In the genomic region with DNA sequence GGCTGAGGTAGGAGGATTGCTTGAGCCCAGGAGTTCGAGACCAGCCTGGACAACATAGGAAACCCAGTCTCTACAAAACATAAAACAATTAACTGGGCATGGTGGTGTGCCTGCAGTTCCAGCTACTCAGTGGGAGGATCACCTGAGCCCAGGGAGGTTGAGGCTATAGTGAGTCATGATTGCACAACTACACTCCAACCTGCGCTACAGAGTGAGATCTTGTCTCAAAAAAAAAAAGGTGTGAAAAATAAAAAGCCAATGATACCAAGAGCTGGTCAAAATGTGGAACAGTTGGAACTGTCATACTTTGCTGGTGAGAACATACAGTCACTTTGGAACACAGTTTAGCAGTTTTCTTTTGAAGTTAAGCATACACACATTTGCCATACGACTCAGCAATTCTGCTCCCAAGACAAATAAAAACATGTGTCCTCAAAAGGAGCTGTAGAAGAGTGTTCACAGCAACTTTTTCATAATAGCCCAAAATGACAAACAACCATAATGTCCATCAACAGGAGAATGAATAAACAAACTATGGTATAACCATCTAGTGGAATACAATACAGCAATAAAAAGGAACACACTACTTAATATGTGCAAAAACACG, we compare ENCODE assay signal across 12 cellular contexts. TPM values are rescaled to one million over a fixed set of nuclear protein-coding genes. Genes with fewer than 3 reads are reported as not detected.
A peak's percentile ranks its signal among the peaks of the same experiment; 100 is the strongest.
DNase-seq lines count a peak whose midpoint lies in the region; ATAC-seq and TF ChIP-seq lines count a peak whose summit lies in the region.
"Had no signal": no experiment of that assay in that cellular context is flagged by ENCODE, and none has a peak within 500 bp of the region (broad histone marks: within the 10 kb centered on the region; RNA-seq: fewer than 3 reads in every experiment).

No MANE protein-coding gene starts in this region.

- no peaks in the 10 kb centered on the region for H3K79me2 ChIP-seq in trophoblast cell (ENCODE audit: control insufficient read depth, insufficient read depth, low read length, poor library complexity)

- H3K4me3 ChIP-seq in endodermal cell (ENCODE audit: low read length) (no peak overlapping the region), trophoblast cell (ENCODE audit: low read depth, low read length) (no peak overlapping the region)

- H3K79me1 ChIP-seq in trophoblast cell (ENCODE audit: low read length): no peaks in the 10 kb centered on the region

- no peak overlapping the region for H3K18ac ChIP-seq in trophoblast cell (ENCODE audit: low read length)

- no peak overlapping the region for H2BK120ac ChIP-seq in trophoblast cell (ENCODE audit: insufficient read depth, low read length, poor library complexity)

- no peak overlapping the region for H4K91ac ChIP-seq in trophoblast cell (ENCODE audit: low read depth, low read length)

- H3K4me1 Mint-ChIP-seq in activated CD4-positive, alpha-beta T cell treated with anti-CD3 and anti-CD28 coated beads for 36 hours: peaks cover 29% of the 10 kb centered on the region
- H3K4me1 Mint-ChIP-seq in activated CD4-positive, alpha-beta memory T cell treated with anti-CD3 and anti-CD28 coated beads for 36 hours (ENCODE audit: low read depth): peaks cover 23% of the 10 kb centered on the region
- H3K4me1 Mint-ChIP-seq in endodermal cell: no peaks in the 10 kb centered on the region

- no peaks in the 10 kb centered on the region for H3K27me3 Mint-ChIP-seq in activated CD4-positive, alpha-beta T cell treated with anti-CD3 and anti-CD28 coated beads for 36 hours
- no peaks in the 10 kb centered on the region for H3K27me3 Mint-ChIP-seq in activated CD4-positive, alpha-beta memory T cell treated with anti-CD3 and anti-CD28 coated beads for 36 hours
- H3K27me3 Mint-ChIP-seq in endodermal cell (ENCODE audit: insufficient read depth): no peaks in the 10 kb centered on the region

- no peaks in the 10 kb centered on the region for H3K9me3 ChIP-seq in endodermal cell (ENCODE audit: control insufficient read depth, low read length)
- peaks cover 2% of the 10 kb centered on the region for H3K9me3 ChIP-seq in trophoblast cell (ENCODE audit: insufficient read depth, low read depth, low read length)

- peak; percentile 96 for ATAC-seq in activated CD4-positive, alpha-beta T cell treated with anti-CD3 and anti-CD28 coated beads for 36 hours
- ATAC-seq in GM18517 (IDR thresholded peaks at IDR 0.05; ENCODE audit: unreplicated experiment) (no peak), GM21367 (IDR thresholded peaks at IDR 0.05; ENCODE audit: unreplicated experiment) (no peak)

- no peaks in the 10 kb centered on the region for H3K27me3 ChIP-seq in endodermal cell (ENCODE audit: control insufficient read depth, insufficient read depth, low read length, poor library complexity, severe bottlenecking)
- H3K27me3 ChIP-seq in trophoblast cell (ENCODE audit: insufficient read depth, low read length): no peaks in the 10 kb centered on the region

- H3K4me1 ChIP-seq in endodermal cell (ENCODE audit: control insufficient read depth, insufficient read depth, low read length): no peaks in the 10 kb centered on the region
- no peaks in the 10 kb centered on the region for H3K4me1 ChIP-seq in trophoblast cell (ENCODE audit: control insufficient read depth in 1 of 2, insufficient read depth in 2 of 2, low read length in 2 of 2)

- H3K14ac ChIP-seq in trophoblast cell (ENCODE audit: low read length): no peak overlapping the region

- H3K36me3 Mint-ChIP-seq in activated CD4-positive, alpha-beta T cell treated with anti-CD3 and anti-CD28 coated beads for 36 hours (ENCODE audit: low read depth): peaks cover 4% of the 10 kb centered on the region
- H3K36me3 Mint-ChIP-seq in activated CD4-positive, alpha-beta memory T cell treated with anti-CD3 and anti-CD28 coated beads for 36 hours: peaks cover 3% of the 10 kb centered on the region
- no peaks in the 10 kb centered on the region for H3K36me3 Mint-ChIP-seq in endodermal cell (ENCODE audit: low read depth)

- H2BK12ac ChIP-seq in trophoblast cell (ENCODE audit: low read length): no peak overlapping the region

- H4K12ac ChIP-seq in trophoblast cell (ENCODE audit: low read depth, low read length): no peak overlapping the region

- CTCF ChIA-PET in activated CD4-positive, alpha-beta T cell treated with anti-CD3 and anti-CD28 coated beads for 36 hours (lab: Charles Lee): interaction anchor here (0.5 to 3.6 kb wide), 10 partner anchors 9 to 125 kb away, joined by 3 to 15 read pairs (median 3); no protein-coding TSS in a partner anchor
- CTCF ChIA-PET in activated CD4-positive, alpha-beta memory T cell treated with anti-CD3 and anti-CD28 coated beads for 36 hours (lab: Charles Lee): interaction anchor here (0.9 to 3.7 kb wide), 6 partner anchors 18 to 123 kb away, joined by 3 to 15 read pairs (median 6); partner anchors contain the start of gene ARMC12

- peak overlapping the region; percentile 84 for H3K27ac Mint-ChIP-seq in activated CD4-positive, alpha-beta T cell treated with anti-CD3 and anti-CD28 coated beads for 36 hours
- H3K27ac Mint-ChIP-seq in activated CD4-positive, alpha-beta memory T cell treated with anti-CD3 and anti-CD28 coated beads for 36 hours: peak overlapping the region; percentile 87
- H3K27ac Mint-ChIP-seq in endodermal cell: no peak overlapping the region

- H3K9ac ChIP-seq in endodermal cell (ENCODE audit: extremely low read depth, low read length, poor library complexity, severe bottlenecking) (no peak overlapping the region), trophoblast cell (ENCODE audit: low read length) (no peak overlapping the region)

- no peak overlapping the region for H2BK5ac ChIP-seq in trophoblast cell (ENCODE audit: low read depth, low read length, poor library complexity)

- no peak overlapping the region for H2AFZ ChIP-seq in trophoblast cell (ENCODE audit: insufficient read depth, low read length, poor library complexity)

- no peak overlapping the region for H4K8ac ChIP-seq in trophoblast cell (ENCODE audit: low read depth, low read length)

- H3K4me2 ChIP-seq in trophoblast cell (ENCODE audit: low read length): no peak overlapping the region

- H3K36me3 ChIP-seq in endodermal cell (ENCODE audit: control insufficient read depth, insufficient read depth, low read length) (no peaks in the 10 kb centered on the region), trophoblast cell (ENCODE audit: control insufficient read depth in 1 of 2, insufficient read depth in 2 of 2, low read length in 2 of 2) (no peaks in the 10 kb centered on the region)

- peak; percentile 75 for DNase-seq in activated CD4-positive, alpha-beta T cell treated with anti-CD3 and anti-CD28 coated beads for 36 hours
- DNase-seq in activated CD4-positive, alpha-beta T cell treated with anti-CD3 and anti-CD28 coated beads for 4 hours: no peak
- DNase-seq in activated CD4-positive, alpha-beta memory T cell treated with anti-CD3 and anti-CD28 coated beads for 36 hours: peak; percentile 76
- DNase-seq in endodermal cell (peak; percentile 11), trophoblast cell (peak; percentile 44 to 68), NCI-H1048 (lab: John Stamatoyannopoulos, UW) (no peak)
- DNase-seq: cerebellar nuclear complex, DMS79, NCI-H146 had no signal

- H3K9me3 Mint-ChIP-seq in activated CD4-positive, alpha-beta T cell treated with anti-CD3 and anti-CD28 coated beads for 36 hours (ENCODE audit: low read depth): peaks cover 3% of the 10 kb centered on the region
- H3K9me3 Mint-ChIP-seq in activated CD4-positive, alpha-beta memory T cell treated with anti-CD3 and anti-CD28 coated beads for 36 hours: peaks cover 3% of the 10 kb centered on the region
- no peaks in the 10 kb centered on the region for H3K9me3 Mint-ChIP-seq in endodermal cell

- 77 to 100% methylated on average over 1 to 3 of the region's 4 CpGs for WGBS in endodermal cell (ENCODE audit: insufficient coverage in 1 of 2, insufficient read length in 1 of 2), 2 experiments
- WGBS in trophoblast cell (ENCODE audit: extremely low coverage, insufficient coverage, insufficient read length): no CpG with 5 or more reads among the region's 4 CpGs

- H3K23ac ChIP-seq in trophoblast cell (ENCODE audit: low read length): no peak overlapping the region

- H2AK5ac ChIP-seq in trophoblast cell (ENCODE audit: low read length): no peak overlapping the region

- no peak overlapping the region for H3K4ac ChIP-seq in trophoblast cell (ENCODE audit: low read depth, low read length)

- peak overlapping the region; percentile 34 for H3K4me3 Mint-ChIP-seq in activated CD4-positive, alpha-beta T cell treated with anti-CD3 and anti-CD28 coated beads for 36 hours
- H3K4me3 Mint-ChIP-seq in activated CD4-positive, alpha-beta memory T cell treated with anti-CD3 and anti-CD28 coated beads for 36 hours: no peak overlapping the region
- no peak overlapping the region for H3K4me3 Mint-ChIP-seq in endodermal cell

- no peak for TF ChIP-seq CTCF in endodermal cell (conservative IDR thresholded peaks at IDR 0.05)

- POLR2A ChIA-PET in activated CD4-positive, alpha-beta T cell treated with anti-CD3 and anti-CD28 coated beads for 36 hours (lab: Charles Lee): interaction anchor here (0.6 to 1.6 kb wide), 13 partner anchors 9 to 770 kb away, joined by 3 to 16 read pairs (median 6); partner anchors contain the start of gene FKBP5
- POLR2A ChIA-PET in activated CD4-positive, alpha-beta memory T cell treated with anti-CD3 and anti-CD28 coated beads for 36 hours (lab: Charles Lee): interaction anchor here (0.6 to 1.8 kb wide), 8 partner anchors 8 to 91 kb away, joined by 3 to 13 read pairs (median 6); partner anchors contain the start of gene FKBP5

- H3K27ac ChIP-seq in endodermal cell (ENCODE audit: low read depth, low read length) (no peak overlapping the region), trophoblast cell (ENCODE audit: low read depth, low read length) (no peak overlapping the region)
- H3K27ac ChIP-seq: HL-60 had no signal

- intact Hi-C loops in activated CD4-positive, alpha-beta T cell treated with anti-CD3 and anti-CD28 coated beads for 36 hours (cut with DNase I, micrococcal nuclease): loop anchor here (1.0 to 10.0 kb wide), 7 partner anchors 9 to 1036 kb away; partner anchors contain the start of gene FKBP5 (in 2 of the 2)
- intact Hi-C loops in activated CD4-positive, alpha-beta memory T cell treated with anti-CD3 and anti-CD28 coated beads for 36 hours (cut with micrococcal nuclease): loop anchor here (1.0 to 2.0 kb wide), 5 partner anchors 9 to 29 kb away; partner anchors contain the start of gene FKBP5

RNA-seq across cellular contexts. Expression of gene FKBP5, which starts 21.6 kb away (rescaled TPM):
- total RNA-seq in activated CD4-positive, alpha-beta T cell treated with anti-CD3 and anti-CD28 coated beads for 36 hours: 100 to 1,000 TPM; 140 to 141 TPM
- 100 to 1,000 TPM; 111 to 112 TPM for total RNA-seq in activated CD4-positive, alpha-beta memory T cell treated with anti-CD3 and anti-CD28 coated beads for 36 hours
- total RNA-seq in endodermal cell: 10 to 100 TPM; 27.0 to 53.3 TPM
- polyA plus RNA-seq in endodermal cell (2013, experiment 1 of 2): 22.6 TPM
- 22.4 TPM for polyA plus RNA-seq in endodermal cell (2013, experiment 2 of 2)
- 1.1 and 1.2 TPM in 2 replicates for polyA plus RNA-seq in trophoblast cell (2013)

RNA-seq across cellular contexts. Expression of gene ARMC12, which starts 26.5 kb away (rescaled TPM):
- 1 to 10 TPM; 1.3 to 3.0 TPM for total RNA-seq in activated CD4-positive, alpha-beta T cell treated with anti-CD3 and anti-CD28 coated beads for 36 hours
- 1 to 10 TPM; 1.5 to 1.6 TPM for total RNA-seq in activated CD4-positive, alpha-beta memory T cell treated with anti-CD3 and anti-CD28 coated beads for 36 hours
- total RNA-seq in endodermal cell: under 1 TPM; 0.57 to 0.93 TPM
- 2.4 TPM for polyA plus RNA-seq in endodermal cell (2013, experiment 1 of 2)
- 1.8 TPM for polyA plus RNA-seq in endodermal cell (2013, experiment 2 of 2)
- 0.15 and 0.18 TPM in 2 replicates for polyA plus RNA-seq in trophoblast cell (2013)

Comparison
In these comparisons a context has a peak if more than half of its experiments do, and no peak if none do; other contexts are left out.
1. DNase-seq: peak in activated CD4-positive, alpha-beta T cell treated with anti-CD3 and anti-CD28 coated beads for 36 hours (single experiment), activated CD4-positive, alpha-beta memory T cell treated with anti-CD3 and anti-CD28 coated beads for 36 hours (single experiment), endodermal cell (single experiment) and trophoblast cell (2 of 2); none in activated CD4-positive, alpha-beta T cell treated with anti-CD3 and anti-CD28 coated beads for 4 hours (0 of 2) and NCI-H1048 (single experiment).